ENCODE assay signal across 11 cellular contexts in genomic region chr1:214454619-214455396, GRCh38.
DNase-seq lines count a peak whose midpoint lies in the region; ATAC-seq, FAIRE-seq and TF ChIP-seq lines count a peak whose summit lies in the region.
"Had no signal": no experiment of that assay in that cellular context is flagged by ENCODE, and none has a peak within 500 bp of the region (broad histone marks: within the 10 kb centered on the region; RNA-seq: fewer than 3 reads in every experiment).

No MANE protein-coding gene starts in this region.

- no peak for TF ChIP-seq CTCF in left ventricle myocardium inferior (IDR thresholded peaks at IDR 0.05; ENCODE audit: borderline replicate concordance)
- no peak for TF ChIP-seq CTCF in right atrium auricular region (IDR thresholded peaks at IDR 0.05)
- no peak for TF ChIP-seq CTCF in RWPE2 (IDR thresholded peaks at IDR 0.05; ENCODE audit: poor library complexity, severe bottlenecking)
- no peak for TF ChIP-seq CTCF in fibroblast of lung (conservative IDR thresholded peaks at IDR 0.05 in 1 of 2, IDR thresholded peaks at IDR 0.05 in 1 of 2; ENCODE audit: low read depth in 1 of 2, low read length in 2 of 2)
- TF ChIP-seq CTCF in GM10248 (IDR thresholded peaks at IDR 0.05; ENCODE audit: control extremely low read depth, extremely low read depth, low read depth, missing control alignments): no peak

- intact Hi-C loops in left ventricle myocardium inferior (cut with micrococcal nuclease): no loop called here

- H2AFZ ChIP-seq in fibroblast of lung (ENCODE audit: low read length): no peak overlapping the region

- H3K9me3 ChIP-seq in left ventricle myocardium inferior (replicated peaks): no peaks in the 10 kb centered on the region
- H3K9me3 ChIP-seq in right atrium auricular region: no peaks in the 10 kb centered on the region
- H3K9me3 ChIP-seq in RWPE2 (ENCODE audit: severe bottlenecking): no peaks in the 10 kb centered on the region
- H3K9me3 ChIP-seq in fibroblast of lung (ENCODE audit: control insufficient read depth, insufficient read depth, low read depth, low read length): no peaks in the 10 kb centered on the region
- H3K9me3 ChIP-seq: sigmoid colon had no signal

- peaks cover 55% of the 10 kb centered on the region for H3K79me2 ChIP-seq in fibroblast of lung (ENCODE audit: control insufficient read depth, insufficient read depth, low read length)

- no peak overlapping the region for H3K4me3 ChIP-seq in left ventricle myocardium inferior
- H3K4me3 ChIP-seq in right atrium auricular region: no peak overlapping the region
- H3K4me3 ChIP-seq in RWPE2 (ENCODE audit: severe bottlenecking): no peak overlapping the region
- H3K4me3 ChIP-seq in fibroblast of lung (replicated peaks in 1 of 4; ENCODE audit: control extremely low read depth in 1 of 4, insufficient read depth in 1 of 4, low read depth in 3 of 4, low read length in 4 of 4): no peak overlapping the region
- H3K4me3 ChIP-seq: sigmoid colon had no signal

- ATAC-seq in RWPE2 (ENCODE audit: low read depth) (peak; percentile 76), GM19463 (IDR thresholded peaks at IDR 0.05; ENCODE audit: unreplicated experiment) (no peak)

- no peaks in the 10 kb centered on the region for H4K20me1 ChIP-seq in fibroblast of lung (ENCODE audit: control insufficient read depth, extremely low read depth, insufficient read depth, low read length)

- H3K27me3 ChIP-seq in left ventricle myocardium inferior (ENCODE audit: low read depth): no peaks in the 10 kb centered on the region
- H3K27me3 ChIP-seq in right atrium auricular region: no peaks in the 10 kb centered on the region
- no peaks in the 10 kb centered on the region for H3K27me3 ChIP-seq in RWPE2 (ENCODE audit: insufficient read depth, poor library complexity, severe bottlenecking)
- no peaks in the 10 kb centered on the region for H3K27me3 ChIP-seq in fibroblast of lung (ENCODE audit: control insufficient read depth, insufficient read depth, low read length)
- H3K27me3 ChIP-seq: sigmoid colon had no signal

- POLR2A ChIA-PET in GM10248 (lab: Yijun Ruan, JAX): no interaction called here

- H3K4me1 ChIP-seq in left ventricle myocardium inferior: peaks cover 46% of the 10 kb centered on the region
- H3K4me1 ChIP-seq in right atrium auricular region: peaks cover 0 to 11% of the 10 kb centered on the region in 2 donors
- peaks cover 48% of the 10 kb centered on the region for H3K4me1 ChIP-seq in RWPE2 (ENCODE audit: insufficient read depth, poor library complexity, severe bottlenecking)
- peaks cover 18% of the 10 kb centered on the region for H3K4me1 ChIP-seq in fibroblast of lung (ENCODE audit: control insufficient read depth, extremely low read depth, insufficient read depth, low read length)

- peak overlapping the region; percentile 30 for H3K4me2 ChIP-seq in fibroblast of lung (ENCODE audit: extremely low read depth, insufficient read depth, low read length)

- DNase-seq in left ventricle myocardium inferior (no peak), right atrium auricular region (ENCODE audit: low spot score) (no peak), RWPE2 (ENCODE audit: low spot score) (no peak), fibroblast of lung (ENCODE audit: low read depth in 2 of 2) (peak; percentile 64 to 86), urothelium cell line (ENCODE audit: low spot score) (peak; percentile 33), GM10248 (ENCODE audit: extremely low spot score) (no peak)
- no peak for DNase-seq in activated CD4-positive, alpha-beta T cell treated with anti-CD3 and anti-CD28 coated beads, Interleukin-2, amount 50 U/mL, for 4 hours
- DNase-seq: C1 segment of cervical spinal cord, sigmoid colon had no signal

- H3K36me3 ChIP-seq in left ventricle myocardium inferior (peaks cover 14% of the 10 kb centered on the region), right atrium auricular region (no peaks in the 10 kb centered on the region), RWPE2 (ENCODE audit: low read depth) (peaks cover 7% of the 10 kb centered on the region; the same call in 1 of the 2 replicates), fibroblast of lung (ENCODE audit: control insufficient read depth, insufficient read depth, low read length) (no peaks in the 10 kb centered on the region)

- H3K9ac ChIP-seq in fibroblast of lung (ENCODE audit: insufficient read depth, low read length): no peak overlapping the region

- CTCF ChIA-PET in GM10248 (lab: Yijun Ruan, JAX): interaction anchor here (0.8 to 3.7 kb wide), 7 partner anchors 11 to 193 kb away, joined by 3 to 16 read pairs (median 4); no protein-coding TSS in a partner anchor

- H3K27ac ChIP-seq in left ventricle myocardium inferior (replicated peaks) (peak overlapping the region; percentile 2), right atrium auricular region (no peak overlapping the region), RWPE2 (ENCODE audit: poor library complexity, severe bottlenecking) (peak overlapping the region; percentile 96), fibroblast of lung (ENCODE audit: insufficient read depth, low read length) (peak overlapping the region; percentile 32)

- no peak for FAIRE-seq in urothelium cell line (lab: Jason Lieb, UNC)
- FAIRE-seq: colon had no signal

Comparison
In these comparisons a context has a peak if more than half of its experiments do, and no peak if none do; other contexts are left out.
1. H3K27ac ChIP-seq: peak in left ventricle myocardium inferior (single experiment), RWPE2 (single experiment) and fibroblast of lung (single experiment); none in right atrium auricular region (0 of 2).
2. DNase-seq: peak in fibroblast of lung (2 of 2) and urothelium cell line (single experiment); none in left ventricle myocardium inferior (single experiment), right atrium auricular region (single experiment), RWPE2 (single experiment), activated CD4-positive, alpha-beta T cell treated with anti-CD3 and anti-CD28 coated beads, Interleukin-2, amount 50 U/mL, for 4 hours (0 of 2) and GM10248 (single experiment).